1 cellular context compared by ENCODE assay signal in the genomic region with DNA sequence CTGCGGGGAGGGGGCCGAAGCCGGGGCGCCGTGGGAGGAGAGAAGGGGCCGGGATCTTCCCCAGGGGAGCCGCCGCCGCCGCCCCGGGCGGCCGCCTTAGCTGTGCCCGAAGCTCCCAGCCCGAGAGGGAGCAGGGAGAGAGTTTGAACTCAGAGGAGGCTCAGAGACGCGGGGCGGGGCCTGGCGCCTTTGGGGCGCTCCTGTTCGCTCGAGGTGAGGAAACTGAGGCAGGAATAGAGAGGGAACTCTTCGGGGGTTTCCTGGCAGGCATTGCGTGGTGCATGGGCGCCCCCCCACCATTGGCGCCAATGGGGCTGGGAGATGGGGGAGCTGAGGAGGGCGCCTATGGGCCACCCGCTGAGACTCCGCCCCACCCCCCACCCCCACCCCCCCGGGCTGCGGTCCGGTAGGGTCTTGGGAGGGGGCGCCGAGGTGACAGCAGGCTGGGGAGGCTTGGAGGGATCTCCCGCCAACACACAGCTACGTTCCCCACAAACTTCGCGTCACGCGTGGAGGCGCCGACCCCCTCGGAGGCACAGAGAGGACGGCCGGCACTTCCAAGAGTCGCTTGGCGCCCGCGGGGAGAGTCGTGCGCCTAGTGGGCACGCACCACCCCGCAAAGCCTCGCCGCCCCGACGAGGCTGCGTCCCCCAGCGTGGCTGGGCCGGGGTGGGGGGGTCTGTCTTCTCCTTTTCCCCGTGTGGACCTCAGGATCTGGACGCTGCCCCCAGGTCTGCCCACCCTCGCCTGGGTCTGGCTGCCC.
TF ChIP-seq lines count a peak whose summit lies in the region.

No MANE protein-coding gene starts in this region.

TF ChIP-seq in HepG2, 621 proteins besides CTCF, POLR2A, EP300 and RAD21 (continued from another document and continues in another):
- TF ChIP-seq ARID4A (CRISPR knock-in tag; IDR thresholded peaks at IDR 0.05; ENCODE audit: borderline replicate concordance) (peak; percentile 70; the same call in 1 of the 2 replicates), MYPOP (CRISPR knock-in tag; IDR thresholded peaks at IDR 0.05) (peak; percentile 46; the same call in 1 of the 2 replicates), MYC (CRISPR knock-in tag; IDR thresholded peaks at IDR 0.05; ENCODE audit: borderline replicate concordance) (0 out of 2 replicates have a peak, but pooled peaks have one; percentile 5), BHLHE40 (IDR thresholded peaks at IDR 0.05; ENCODE audit: low read length) (no peak), TCF7 (IDR thresholded peaks at IDR 0.05; ENCODE audit: low read depth) (no peak; the same call in 1 of the 2 replicates), CEBPB (IDR thresholded peaks at IDR 0.05; ENCODE audit: borderline replicate concordance, low read depth, low read length) (no peak), ZGPAT (CRISPR knock-in tag; IDR thresholded peaks at IDR 0.05) (peak; percentile 77; the same call in 1 of the 2 replicates), ZNF83 (CRISPR knock-in tag; IDR thresholded peaks at IDR 0.05; ENCODE audit: borderline replicate concordance) (no peak), ELF1 (CRISPR knock-in tag; IDR thresholded peaks at IDR 0.05) (peak; percentile 71), ZNF382 (CRISPR knock-in tag; IDR thresholded peaks at IDR 0.05; ENCODE audit: borderline replicate concordance) (no peak), ZNF335 (CRISPR knock-in tag; IDR thresholded peaks at IDR 0.05) (no peak), GZF1 (CRISPR knock-in tag; IDR thresholded peaks at IDR 0.05) (peak; percentile 59), ZNF143 (CRISPR knock-in tag; IDR thresholded peaks at IDR 0.05) (no peak), ZNF891 (CRISPR knock-in tag; IDR thresholded peaks at IDR 0.05) (no peak), ZNF543 (CRISPR knock-in tag; IDR thresholded peaks at IDR 0.05) (no peak; the same call in 1 of the 2 replicates), MED8 (CRISPR knock-in tag; IDR thresholded peaks at IDR 0.05; ENCODE audit: insufficient replicate concordance) (peak; percentile 68), RBAK (CRISPR knock-in tag; IDR thresholded peaks at IDR 0.05) (no peak), AKAP8 (CRISPR knock-in tag; IDR thresholded peaks at IDR 0.05) (peak; percentile 93; the same call in 1 of the 2 replicates), PHF20 (CRISPR knock-in tag; IDR thresholded peaks at IDR 0.05) (peak; percentile 69), E2F2 (CRISPR knock-in tag; IDR thresholded peaks at IDR 0.05; ENCODE audit: borderline replicate concordance) (no peak), SRF (IDR thresholded peaks at IDR 0.05; ENCODE audit: low read depth, low read length) (no peak), RXRB (CRISPR knock-in tag; IDR thresholded peaks at IDR 0.05; ENCODE audit: borderline replicate concordance) (no peak), CAMTA2 (CRISPR knock-in tag; IDR thresholded peaks at IDR 0.05; ENCODE audit: borderline replicate concordance) (peak; percentile 5; the same call in 1 of the 2 replicates), RFX3 (CRISPR knock-in tag; IDR thresholded peaks at IDR 0.05) (no peak), POGZ (CRISPR knock-in tag; IDR thresholded peaks at IDR 0.05) (peak; percentile 54; the same call in 1 of the 2 replicates), ZNF589 (CRISPR knock-in tag; conservative IDR thresholded peaks at IDR 0.05) (peak; percentile 54), ZNF503 (CRISPR knock-in tag; IDR thresholded peaks at IDR 0.05) (no peak; the same call in 1 of the 2 replicates), ZEB1 (IDR thresholded peaks at IDR 0.05; ENCODE audit: insufficient replicate concordance, low read depth) (no peak), SNAPC5 (CRISPR knock-in tag; IDR thresholded peaks at IDR 0.05; ENCODE audit: borderline replicate concordance) (no peak), ZNF549 (CRISPR knock-in tag; IDR thresholded peaks at IDR 0.05) (no peak), PHF21A (CRISPR knock-in tag; IDR thresholded peaks at IDR 0.05) (no peak), ZNF678 (CRISPR knock-in tag; IDR thresholded peaks at IDR 0.05) (peak; percentile 37; the same call in 1 of the 2 replicates), ZNF484 (CRISPR knock-in tag; IDR thresholded peaks at IDR 0.05; ENCODE audit: borderline replicate concordance, low read depth) (no peak)
- TF ChIP-seq, protein P1, sequence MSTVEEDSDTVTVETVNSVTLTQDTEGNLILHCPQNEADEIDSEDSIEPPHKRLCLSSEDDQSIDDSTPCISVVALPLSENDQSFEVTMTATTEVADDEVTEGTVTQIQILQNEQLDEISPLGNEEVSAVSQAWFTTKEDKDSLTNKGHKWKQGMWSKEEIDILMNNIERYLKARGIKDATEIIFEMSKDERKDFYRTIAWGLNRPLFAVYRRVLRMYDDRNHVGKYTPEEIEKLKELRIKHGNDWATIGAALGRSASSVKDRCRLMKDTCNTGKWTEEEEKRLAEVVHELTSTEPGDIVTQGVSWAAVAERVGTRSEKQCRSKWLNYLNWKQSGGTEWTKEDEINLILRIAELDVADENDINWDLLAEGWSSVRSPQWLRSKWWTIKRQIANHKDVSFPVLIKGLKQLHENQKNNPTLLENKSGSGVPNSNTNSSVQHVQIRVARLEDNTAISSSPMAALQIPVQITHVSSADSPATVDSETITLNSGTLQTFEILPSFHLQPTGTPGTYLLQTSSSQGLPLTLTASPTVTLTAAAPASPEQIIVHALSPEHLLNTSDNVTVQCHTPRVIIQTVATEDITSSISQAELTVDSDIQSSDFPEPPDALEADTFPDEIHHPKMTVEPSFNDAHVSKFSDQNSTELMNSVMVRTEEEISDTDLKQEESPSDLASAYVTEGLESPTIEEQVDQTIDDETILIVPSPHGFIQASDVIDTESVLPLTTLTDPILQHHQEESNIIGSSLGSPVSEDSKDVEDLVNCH (CRISPR knock-in tag; IDR thresholded peaks at IDR 0.05) = no peak
- TF ChIP-seq, protein P2, sequence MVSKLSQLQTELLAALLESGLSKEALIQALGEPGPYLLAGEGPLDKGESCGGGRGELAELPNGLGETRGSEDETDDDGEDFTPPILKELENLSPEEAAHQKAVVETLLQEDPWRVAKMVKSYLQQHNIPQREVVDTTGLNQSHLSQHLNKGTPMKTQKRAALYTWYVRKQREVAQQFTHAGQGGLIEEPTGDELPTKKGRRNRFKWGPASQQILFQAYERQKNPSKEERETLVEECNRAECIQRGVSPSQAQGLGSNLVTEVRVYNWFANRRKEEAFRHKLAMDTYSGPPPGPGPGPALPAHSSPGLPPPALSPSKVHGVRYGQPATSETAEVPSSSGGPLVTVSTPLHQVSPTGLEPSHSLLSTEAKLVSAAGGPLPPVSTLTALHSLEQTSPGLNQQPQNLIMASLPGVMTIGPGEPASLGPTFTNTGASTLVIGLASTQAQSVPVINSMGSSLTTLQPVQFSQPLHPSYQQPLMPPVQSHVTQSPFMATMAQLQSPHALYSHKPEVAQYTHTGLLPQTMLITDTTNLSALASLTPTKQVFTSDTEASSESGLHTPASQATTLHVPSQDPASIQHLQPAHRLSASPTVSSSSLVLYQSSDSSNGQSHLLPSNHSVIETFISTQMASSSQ (IDR thresholded peaks at IDR 0.05; ENCODE audit: low read depth) = no peak
- TF ChIP-seq, protein P2 (CRISPR knock-in tag; IDR thresholded peaks at IDR 0.05; ENCODE audit: borderline replicate concordance) = 0 out of 2 replicates have a peak, but pooled peaks have one; percentile 14
- TF ChIP-seq, protein P3, sequence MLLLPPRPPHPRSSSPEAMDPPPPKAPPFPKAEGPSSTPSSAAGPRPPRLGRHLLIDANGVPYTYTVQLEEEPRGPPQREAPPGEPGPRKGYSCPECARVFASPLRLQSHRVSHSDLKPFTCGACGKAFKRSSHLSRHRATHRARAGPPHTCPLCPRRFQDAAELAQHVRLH (CRISPR knock-in tag; IDR thresholded peaks at IDR 0.05; ENCODE audit: borderline replicate concordance, low read depth) = no peak; the same call in 1 of the 2 replicates
